In genomic region chr2:60215295-60215990, GRCh38 we compare ENCODE assay signal across 17 cellular contexts.
A peak's percentile ranks its signal among the peaks of the same experiment; 100 is the strongest.
DNase-seq lines count a peak whose midpoint lies in the region; ATAC-seq and TF ChIP-seq lines count a peak whose summit lies in the region.
"Had no signal": no experiment of that assay in that cellular context is flagged by ENCODE, and none has a peak within 500 bp of the region (broad histone marks: within the 10 kb centered on the region; RNA-seq: fewer than 3 reads in every experiment).

No MANE protein-coding gene starts in this region.

- H3K4me3 ChIP-seq in H7 (ENCODE audit: insufficient read depth, low read depth, low read length) (no peak overlapping the region), tibial nerve (no peak overlapping the region)
- no peak overlapping the region for H3K4me3 ChIP-seq in CD4-positive, alpha-beta memory T cell (ENCODE audit: low read length in 2 of 2)
- H3K4me3 ChIP-seq: esophagus muscularis mucosa, heart left ventricle, thyroid gland had no signal

- H3K27me3 ChIP-seq in H7 (ENCODE audit: control insufficient read depth, insufficient read depth, low read length) (no peaks in the 10 kb centered on the region), tibial nerve (no peaks in the 10 kb centered on the region)
- H3K27me3 ChIP-seq in CD4-positive, alpha-beta memory T cell (ENCODE audit: insufficient read depth, low read length): no peaks in the 10 kb centered on the region
- H3K27me3 ChIP-seq: esophagus muscularis mucosa, heart left ventricle, thyroid gland had no signal

- intact Hi-C loops in sciatic nerve (cut with DNase I): no loop called here
- intact Hi-C loops in CD4-positive, alpha-beta memory T cell (cut with micrococcal nuclease): no loop called here

- H3K27me3 Mint-ChIP-seq in CD4-positive, alpha-beta memory T cell: no peaks in the 10 kb centered on the region
- H3K27me3 Mint-ChIP-seq: activated CD4-positive, alpha-beta memory T cell treated with anti-CD3 and anti-CD28 coated beads, Interleukin-2, amount 10 ng/mL, durations not matched to agents 7 days and 5 days had no signal

- H3K27ac ChIP-seq in CD4-positive, alpha-beta memory T cell (ENCODE audit: low read depth, low read length): no peak overlapping the region
- H3K27ac ChIP-seq in tibial nerve: no peak overlapping the region
- H3K27ac ChIP-seq: esophagus muscularis mucosa had no signal

- WGBS in tibial nerve, 2 donors: 35 to 42% methylated on average over 18 to 19 of the region's 19 CpGs

- H3K4me3 Mint-ChIP-seq in CD4-positive, alpha-beta memory T cell: no peak overlapping the region
- H3K4me3 Mint-ChIP-seq: activated CD4-positive, alpha-beta memory T cell treated with anti-CD3 and anti-CD28 coated beads, Interleukin-2, amount 10 ng/mL, durations not matched to agents 7 days and 5 days had no signal

- TF ChIP-seq EP300 in tibial nerve (IDR thresholded peaks at IDR 0.05): no peak

- POLR2A ChIA-PET in CD4-positive, alpha-beta memory T cell (lab: Charles Lee; ENCODE audit: partially characterized antibody): no interaction called here

- no peaks in the 10 kb centered on the region for H3K4me1 Mint-ChIP-seq in CD4-positive, alpha-beta memory T cell
- H3K4me1 Mint-ChIP-seq: activated CD4-positive, alpha-beta memory T cell treated with anti-CD3 and anti-CD28 coated beads, Interleukin-2, amount 10 ng/mL, durations not matched to agents 7 days and 5 days had no signal

- no peak for TF ChIP-seq CTCF in tibial nerve (IDR thresholded peaks at IDR 0.05)

- no peaks in the 10 kb centered on the region for H3K9me3 ChIP-seq in CD4-positive, alpha-beta memory T cell (ENCODE audit: control insufficient read depth in 1 of 2, low read length in 2 of 2)
- no peaks in the 10 kb centered on the region for H3K9me3 ChIP-seq in tibial nerve
- H3K9me3 ChIP-seq: esophagus muscularis mucosa, heart left ventricle, thyroid gland had no signal

- no peak overlapping the region for H3K27ac Mint-ChIP-seq in CD4-positive, alpha-beta memory T cell
- H3K27ac Mint-ChIP-seq: activated CD4-positive, alpha-beta memory T cell treated with anti-CD3 and anti-CD28 coated beads, Interleukin-2, amount 10 ng/mL, durations not matched to agents 7 days and 5 days had no signal

- ATAC-seq in sciatic nerve: no peak
- ATAC-seq: heart left ventricle, left lobe of liver, SK-N-SH treated with all-trans-retinoic acid at 6 μM for 48 hours had no signal

- TF ChIP-seq POLR2A in tibial nerve (IDR thresholded peaks at IDR 0.05): no peak

- DNase-seq in H7: peak; percentile 8
- peak; percentile 10 for DNase-seq in NCI-H82 treated with DMSO at 0.1 percent for 48 hours (lab: John Stamatoyannopoulos, UW; ENCODE audit: unreplicated experiment)
- DNase-seq in iPS-NIHi11 (ENCODE audit: low spot score): peak; percentile 44
- DNase-seq in retina: peak; percentile 85
- no peak for DNase-seq in sciatic nerve (ENCODE audit: low spot score)
- DNase-seq in CD4-positive, alpha-beta memory T cell: no peak
- DNase-seq in NCI-H526 treated with DMSO at 0.1 percent for 48 hours (lab: John Stamatoyannopoulos, UW): no peak
- no peak for DNase-seq in tibial nerve (ENCODE audit: low spot score in 2 of 2)
- DNase-seq: activated CD4-positive, alpha-beta memory T cell treated with anti-CD3 and anti-CD28 coated beads, Interleukin-2, amount 10 ng/mL, durations not matched to agents 7 days and 5 days; GOT3; heart left ventricle; stimulated activated CD4-positive, alpha-beta T cell treated with anti-CD3 and anti-CD28 coated beads, Interleukin-2, amount 100 ng/mL, for 48 hours; stimulated activated CD8-positive, alpha-beta memory T cell treated with anti-CD3 and anti-CD28 coated beads, Interleukin-4, amount 100 ng/mL, for 48 hours had no signal

- H3K36me3 Mint-ChIP-seq in CD4-positive, alpha-beta memory T cell: no peaks in the 10 kb centered on the region

- H3K36me3 ChIP-seq in H7 (replicated peaks; ENCODE audit: control insufficient read depth, insufficient read depth, low read length) (no peaks in the 10 kb centered on the region), tibial nerve (no peaks in the 10 kb centered on the region)
- H3K36me3 ChIP-seq in CD4-positive, alpha-beta memory T cell (ENCODE audit: insufficient read depth, low read length): no peaks in the 10 kb centered on the region
- H3K36me3 ChIP-seq: esophagus muscularis mucosa, heart left ventricle, thyroid gland had no signal

- no peaks in the 10 kb centered on the region for H3K4me1 ChIP-seq in CD4-positive, alpha-beta memory T cell (ENCODE audit: insufficient read depth, low read length)
- H3K4me1 ChIP-seq in tibial nerve: peaks cover 0 to 9% (median 0%) of the 10 kb centered on the region in 4 donors

- CTCF ChIA-PET in CD4-positive, alpha-beta memory T cell (lab: Charles Lee; ENCODE audit: partially characterized antibody): no interaction called here

- H3K9me3 Mint-ChIP-seq in CD4-positive, alpha-beta memory T cell: peaks cover 0 to 3% (median 0%) of the 10 kb centered on the region in 8 donors
- H3K9me3 Mint-ChIP-seq: activated CD4-positive, alpha-beta memory T cell treated with anti-CD3 and anti-CD28 coated beads, Interleukin-2, amount 10 ng/mL, durations not matched to agents 7 days and 5 days had no signal

Comparison
In these comparisons a context has a peak if more than half of its experiments do, and no peak if none do; other contexts are left out.
1. DNase-seq: peak in H7 (single experiment), NCI-H82 treated with DMSO at 0.1 percent for 48 hours (single experiment), iPS-NIHi11 (single experiment) and retina (single experiment); none in sciatic nerve (single experiment), CD4-positive, alpha-beta memory T cell (0 of 5), NCI-H526 treated with DMSO at 0.1 percent for 48 hours (single experiment) and tibial nerve (0 of 2).